ENCODE assay signal across 22 cellular contexts in genomic region chr16:2701272-2701671, GRCh38. TPM values are rescaled to one million over a fixed set of nuclear protein-coding genes. Genes with fewer than 3 reads are reported as not detected.
DNase-seq lines count a peak whose midpoint lies in the region; ATAC-seq, FAIRE-seq and TF ChIP-seq lines count a peak whose summit lies in the region.
"Had no signal": no experiment of that assay in that cellular context is flagged by ENCODE, and none has a peak within 500 bp of the region (broad histone marks: within the 10 kb centered on the region; RNA-seq: fewer than 3 reads in every experiment).

No MANE protein-coding gene starts in this region.

- H3K27ac ChIP-seq in BLaER1: peak overlapping the region; percentile 44; the same call in 1 of the 2 replicates
- peak overlapping the region; percentile 70; the same call in 1 of the 2 replicates for H3K27ac ChIP-seq in C4-2B
- H3K27ac ChIP-seq in kidney (ENCODE audit: low read depth in 2 of 2, low read length in 2 of 2): no peak overlapping the region
- H3K27ac ChIP-seq in ascending aorta: no peak overlapping the region
- H3K27ac ChIP-seq: 22Rv1, A549 had no signal

- ATAC-seq in Right ventricle myocardium inferior: no peak
- ATAC-seq: A549 had no signal

- H3K27me3 ChIP-seq in BLaER1 (no peaks in the 10 kb centered on the region), ascending aorta (no peaks in the 10 kb centered on the region)

- no peak for TF ChIP-seq CTCF in C4-2B (conservative IDR thresholded peaks at IDR 0.05)
- no peak for TF ChIP-seq CTCF in kidney (IDR thresholded peaks at IDR 0.05; ENCODE audit: borderline replicate concordance, extremely low read depth, insufficient read depth)
- no peak for TF ChIP-seq CTCF in ascending aorta (IDR thresholded peaks at IDR 0.05)

- H3K4me3 ChIP-seq in BLaER1 (peak overlapping the region; percentile 59), kidney (ENCODE audit: low read length in 2 of 2) (no peak overlapping the region), ascending aorta (no peak overlapping the region)
- H3K4me3 ChIP-seq: A549 had no signal

- peak; percentile 50 for DNase-seq in Right ventricle myocardium inferior (ENCODE audit: missing footprints)
- no peak for DNase-seq in cardiac septum (ENCODE audit: low spot score)
- peak; percentile 64 for DNase-seq in kidney
- no peak for DNase-seq in HCEC 1CT
- no peak for DNase-seq in ascending aorta (ENCODE audit: low spot score in 2 of 2)
- DNase-seq: AML-193; Caco-2; Calu3; CD4-positive, alpha-beta memory T cell; CD4-positive, CD25-positive, alpha-beta regulatory T cell; CD8-positive, alpha-beta memory T cell; DMS79 treated with DMSO at 0.1 percent for 48 hours; GF-D8 had no signal

- intact Hi-C loops in Right ventricle myocardium inferior (cut with DNase I) (no loop called here), cardiac septum (cut with DNase I) (no loop called here), kidney (cut with DNase I) (no loop called here), ascending aorta (cut with DNase I) (no loop called here)

- peak overlapping the region; percentile 17; the same call in 1 of the 2 replicates for H3K9ac ChIP-seq in BLaER1
- H3K9ac ChIP-seq in kidney (ENCODE audit: low read length in 2 of 2): no peak overlapping the region

- peaks cover 78% of the 10 kb centered on the region for H3K36me3 ChIP-seq in BLaER1
- H3K36me3 ChIP-seq in kidney (ENCODE audit: control insufficient read depth in 1 of 2, insufficient read depth in 2 of 2, low read length in 2 of 2): peaks cover 16 to 19% of the 10 kb centered on the region in 2 donors
- H3K36me3 ChIP-seq in ascending aorta: peaks cover 82 to 96% of the 10 kb centered on the region in 2 donors

- H3K4me1 ChIP-seq in BLaER1 (peaks cover 71% of the 10 kb centered on the region), kidney (ENCODE audit: control insufficient read depth in 1 of 2, insufficient read depth in 1 of 2, low read depth in 1 of 2, low read length in 2 of 2) (no peaks in the 10 kb centered on the region), ascending aorta (no peaks in the 10 kb centered on the region)
- H3K4me1 ChIP-seq: A549, Caco-2 had no signal

- H3K9me3 ChIP-seq in BLaER1 (no peaks in the 10 kb centered on the region), kidney (ENCODE audit: control insufficient read depth in 1 of 2, low read length in 2 of 2) (no peaks in the 10 kb centered on the region), ascending aorta (no peaks in the 10 kb centered on the region)
- H3K9me3 ChIP-seq: A549, Caco-2 had no signal

- H3K4me2 ChIP-seq in BLaER1: peak overlapping the region; percentile 97
- H3K4me2 ChIP-seq: A549 had no signal

- FAIRE-seq in kidney (lab: Jason Lieb, UNC): no peak
- FAIRE-seq: A549, D721Med, G401.6, GM12891, GM19239 had no signal

- H4K20me1 ChIP-seq in BLaER1: peaks cover 99% of the 10 kb centered on the region

RNA-seq across cellular contexts. Expression of gene PRSS27, which starts 18.8 kb away (rescaled TPM):
- total RNA-seq in Right ventricle myocardium inferior: 0.30 TPM
- total RNA-seq in cardiac septum: 0.40 TPM
- total RNA-seq in kidney: 2.1 TPM
- polyA plus RNA-seq in kidney (ENCODE audit: insufficient read depth, low read depth, low replicate concordance): 0.41 TPM
- not detected for total RNA-seq in ascending aorta
- polyA plus RNA-seq: CD14-positive monocyte; CD4-positive, alpha-beta memory T cell; CD8-positive, alpha-beta memory T cell had no signal

RNA-seq across cellular contexts. Expression of gene KCTD5, which starts 18.9 kb away (rescaled TPM):
- 10.5 TPM for total RNA-seq in Right ventricle myocardium inferior
- 13.9 TPM for total RNA-seq in cardiac septum
- 19.9 TPM for total RNA-seq in kidney
- 12.8 TPM for polyA plus RNA-seq in kidney (ENCODE audit: insufficient read depth, low read depth, low replicate concordance)
- total RNA-seq in ascending aorta: 10.5 TPM

RNA-seq across cellular contexts. Expression of gene SRRM2, which starts 51.2 kb away (rescaled TPM):
- total RNA-seq in Right ventricle myocardium inferior: 239 TPM
- total RNA-seq in cardiac septum: 335 TPM
- total RNA-seq in kidney: 621 TPM
- 386 TPM for polyA plus RNA-seq in kidney (ENCODE audit: insufficient read depth, low read depth, low replicate concordance)
- 359 TPM for total RNA-seq in ascending aorta

Comparison
In these comparisons a context has a peak if more than half of its experiments do, and no peak if none do; other contexts are left out.
1. DNase-seq: peak in Right ventricle myocardium inferior (single experiment) and kidney (single experiment); none in cardiac septum (single experiment), HCEC 1CT (single experiment) and ascending aorta (0 of 2).
2. H3K27ac ChIP-seq: peak in BLaER1 (single experiment) and C4-2B (single experiment); none in kidney (0 of 2) and ascending aorta (0 of 2).